6 cellular contexts compared by ENCODE assay signal in the genomic region with DNA sequence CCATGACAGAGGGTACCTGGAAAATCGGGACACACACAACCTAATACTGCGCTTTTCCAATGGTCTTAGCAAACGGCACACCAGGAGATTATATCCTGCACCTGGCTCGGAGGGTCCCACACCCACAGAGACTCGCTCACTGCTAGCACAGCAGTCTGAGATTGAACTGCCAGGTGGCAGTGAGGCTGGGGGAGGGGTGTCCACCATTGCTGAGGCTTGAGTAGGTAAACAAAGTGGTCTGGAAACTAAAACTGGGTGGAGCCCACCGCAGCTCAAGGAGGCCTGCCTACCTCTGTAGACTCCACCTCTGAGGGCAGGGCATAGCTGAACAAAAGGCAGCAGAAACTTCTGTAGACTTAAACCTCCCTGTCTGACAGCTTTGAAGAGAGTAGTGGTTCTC. TPM values are rescaled to one million over a fixed set of nuclear protein-coding genes. Genes with fewer than 3 reads are reported as not detected.
"Had no signal": no experiment of that assay in that cellular context is flagged by ENCODE, and none has a peak within 500 bp of the region (broad histone marks: within the 10 kb centered on the region; RNA-seq: fewer than 3 reads in every experiment).

No MANE protein-coding gene starts in this region.

RNA-seq across cellular contexts. Expression of a gene that starts 16.7 kb away (rescaled TPM):
- total RNA-seq: activated naive CD4-positive, alpha-beta T cell treated with anti-CD3 and anti-CD28 coated beads for 36 hours; activated naive CD4-positive, alpha-beta T cell treated with anti-CD3 and anti-CD28 coated beads, Interleukin-2, amount 50 U/mL, for 72 hours; activated T-helper 1 cell treated with anti-CD3 and anti-CD28 coated beads, Interleukin-12 subunit alpha, Interleukin-12 subunit beta, Interleukin-2, Interleukin-4 antibody, amounts not matched to agents 30 ng/mL and 10 ng/mL and 1 ng/mL, durations not matched to agents 14 hours and 24 hours and 36 hours; activated T-helper 2 cell treated with anti-CD3 and anti-CD28 coated beads, Interferon-gamma antibody, Interleukin-2, Interleukin-4, amounts not matched to agents 10 μg/mL and 5 μg/mL and 100 μg/mL, durations not matched to agents 14 hours and 24 hours and 36 hours; bronchial epithelial cell; cardiac muscle cell had no signal
